Comparison of ENCODE assay signal across 6 cellular contexts in the genomic region with DNA sequence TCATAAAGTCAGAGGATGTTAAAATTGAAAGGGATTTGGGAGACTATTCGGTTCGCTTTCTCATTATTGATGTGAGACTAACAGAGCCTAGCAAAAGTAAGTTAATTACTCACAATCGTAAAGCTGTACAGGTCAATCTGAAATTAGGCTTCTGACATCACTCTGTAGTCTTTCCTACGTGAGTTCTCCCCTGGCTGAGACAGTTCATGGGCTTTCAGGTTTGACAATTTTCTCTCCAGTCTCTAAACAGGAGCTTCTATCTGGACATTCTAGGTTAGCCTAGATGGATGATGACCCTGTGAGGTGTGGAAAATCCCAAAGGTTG.
DNase-seq lines count a peak whose midpoint lies in the region; ATAC-seq, FAIRE-seq and TF ChIP-seq lines count a peak whose summit lies in the region.
"Not testable (repeated sequence)": the region's sequence is repeated elsewhere in the genome, so short reads cannot be mapped to it uniquely, and the experiment has no call there.

No MANE protein-coding gene starts in this region.

- H3K36me3 ChIP-seq in Caco-2 (ENCODE audit: control insufficient read depth, insufficient read depth, low read length); SJSA1; GM12878 (ENCODE audit: control insufficient read depth in 2 of 2, insufficient read depth in 2 of 2, low read length in 1 of 2); esophagus muscularis mucosa: not testable (repeated sequence)

- H3K4me1 ChIP-seq in Caco-2 (peaks cover 10% of the 10 kb centered on the region), SJSA1 (replicated peaks) (peaks cover 37% of the 10 kb centered on the region), GM12878 (ENCODE audit: control insufficient read depth, insufficient read depth, low read length) (peaks cover 12% of the 10 kb centered on the region), esophagus muscularis mucosa (peaks cover 0 to 14% (median 8%) of the 10 kb centered on the region in 4 donors)

- peak; percentile 55 for ATAC-seq in HG02610 (IDR thresholded peaks at IDR 0.05; ENCODE audit: unreplicated experiment)
- peak; percentile 77 for ATAC-seq in GM12878

- peak overlapping the region; percentile 26; the same call in 1 of the 2 replicates for H3K27ac ChIP-seq in SJSA1
- not testable (repeated sequence) for H3K27ac ChIP-seq in GM12878 (ENCODE audit: control insufficient read depth, insufficient read depth)
- peak overlapping the region in 3 of 4 donors; percentile 45 to 69 (median 51) for H3K27ac ChIP-seq in esophagus muscularis mucosa (replicated peaks in 1 of 4)

- H3K4me3 ChIP-seq in Caco-2 (ENCODE audit: low read depth, low read length); SJSA1; GM12878; esophagus muscularis mucosa: not testable (repeated sequence)

- not testable (repeated sequence) for FAIRE-seq in GM12878 (lab: Jason Lieb, UNC)

- H3K9ac ChIP-seq in GM12878 (ENCODE audit: control insufficient read depth, insufficient read depth, low read length): not testable (repeated sequence)

- not testable (repeated sequence) for H3K4me3 Mint-ChIP-seq in Caco-2 (ENCODE audit: unreplicated experiment); endothelial cell (ENCODE audit: unreplicated experiment)

- H3K27ac Mint-ChIP-seq in Caco-2 (ENCODE audit: unreplicated experiment): peak overlapping the region; percentile 72
- H3K27ac Mint-ChIP-seq in endothelial cell (ENCODE audit: unreplicated experiment): peak overlapping the region; percentile 98

- not testable (repeated sequence) for H2AFZ ChIP-seq in GM12878 (ENCODE audit: control insufficient read depth, low read depth, low read length)

- not testable (repeated sequence) for H3K4me2 ChIP-seq in GM12878 (ENCODE audit: control insufficient read depth, insufficient read depth)

- intact Hi-C loops in Caco-2 (cut with micrococcal nuclease; ENCODE audit: unreplicated experiment); GM12878 (cut with micrococcal nuclease; ENCODE audit: unreplicated experiment); esophagus muscularis mucosa (cut with DNase I): not testable (repeated sequence)

- not testable (repeated sequence) for DNase-seq in Caco-2; SJSA1 (ENCODE audit: low read depth in 1 of 2, low spot score in 2 of 2); GM12878 (ENCODE audit: low read depth, low spot score); endothelial cell (ENCODE audit: low spot score); esophagus muscularis mucosa (ENCODE audit: extremely low spot score)

- H3K4me1 Mint-ChIP-seq in Caco-2 (ENCODE audit: low read depth, unreplicated experiment) (peaks cover 13% of the 10 kb centered on the region), endothelial cell (ENCODE audit: unreplicated experiment) (peaks cover 62% of the 10 kb centered on the region)

- not testable (repeated sequence) for H4K20me1 ChIP-seq in GM12878 (ENCODE audit: control insufficient read depth, insufficient read depth)

- CTCF ChIA-PET in Caco-2 (lab: Charles Lee): not testable (repeated sequence)
- CTCF ChIA-PET in GM12878 (lab: Yijun Ruan, JAX): interaction anchor here (1.3 to 2.1 kb wide), 2 partner anchors 14 to 19 kb away, joined by 3 to 4 read pairs; no protein-coding TSS in a partner anchor

- TF ChIP-seq POLR2A in GM12878 (IDR thresholded peaks at IDR 0.05; ENCODE audit: low read depth, low read length); esophagus muscularis mucosa (IDR thresholded peaks at IDR 0.05; ENCODE audit: low read depth): not testable (repeated sequence)

- in situ Hi-C loops in GM12878 (cut with MboI): not testable (repeated sequence)

- H3K9me3 Mint-ChIP-seq in Caco-2 (ENCODE audit: unreplicated experiment); endothelial cell (ENCODE audit: unreplicated experiment): not testable (repeated sequence)

- not testable (repeated sequence) for H3K9me3 ChIP-seq in Caco-2; SJSA1 (replicated peaks); GM12878 (replicated peaks; ENCODE audit: control insufficient read depth, insufficient read depth, low read length); esophagus muscularis mucosa

- RAD21 ChIA-PET in GM12878 (lab: Charles Lee; ENCODE audit: unreplicated experiment): interaction anchor here (0.7 kb wide), 1 partner anchor 45 kb away, joined by 3 read pairs; no protein-coding TSS in a partner anchor

- not testable (repeated sequence) for H3K27me3 Mint-ChIP-seq in Caco-2 (ENCODE audit: insufficient read depth, unreplicated experiment); endothelial cell (ENCODE audit: unreplicated experiment)

- H3K36me3 Mint-ChIP-seq in Caco-2 (ENCODE audit: insufficient read depth, unreplicated experiment); endothelial cell (ENCODE audit: low read depth, unreplicated experiment): not testable (repeated sequence)

- TF ChIP-seq EP300 in GM12878 (IDR thresholded peaks at IDR 0.05; ENCODE audit: borderline replicate concordance in 1 of 2, control insufficient read depth in 1 of 2, low read depth in 2 of 2, low read length in 2 of 2); esophagus muscularis mucosa (IDR thresholded peaks at IDR 0.05): not testable (repeated sequence)

- not testable (repeated sequence) for H3K79me2 ChIP-seq in GM12878 (ENCODE audit: control insufficient read depth, insufficient read depth, low read length)

- not testable (repeated sequence) for TF ChIP-seq CTCF in Caco-2 (IDR thresholded peaks at IDR 0.05; ENCODE audit: insufficient read depth in 1 of 2, low read depth in 1 of 2, low read length in 1 of 2, severe bottlenecking in 1 of 2, unreplicated experiment in 1 of 2); GM12878 (IDR thresholded peaks at IDR 0.05 in 2 of 3, conservative IDR thresholded peaks at IDR 0.05 in 1 of 3; ENCODE audit: control insufficient read depth in 2 of 3, extremely low read depth in 1 of 3, insufficient read depth in 1 of 3, low read depth in 3 of 3, low read length in 3 of 3); endothelial cell (IDR thresholded peaks at IDR 0.05; ENCODE audit: unreplicated experiment); esophagus muscularis mucosa (IDR thresholded peaks at IDR 0.05)

- not testable (repeated sequence) for TF ChIP-seq RAD21 in GM12878 (IDR thresholded peaks at IDR 0.05; ENCODE audit: insufficient read depth, low read depth, low read length)

- not testable (repeated sequence) for BruUV-seq in Caco-2 (replicated peaks; lab: Mats Ljungman, UMichigan); GM12878 (replicated peaks; lab: Mats Ljungman, UMichigan)

- 0% methylated on average over 4 of the region's 4 CpGs for WGBS in GM12878 (ENCODE audit: insufficient coverage, insufficient replicate concordance, low lambda C conversion rate, missing lambda C conversion rate)
- WGBS in esophagus muscularis mucosa: 85% methylated on average over 4 of the region's 4 CpGs

- SMC1A ChIA-PET in GM12878 (lab: Charles Lee; ENCODE audit: uncharacterized antibody, unreplicated experiment): interaction anchor here (0.7 to 1.7 kb wide), 5 partner anchors 10 to 45 kb away, joined by 3 to 7 read pairs (median 4); no protein-coding TSS in a partner anchor

- POLR2A ChIA-PET in Caco-2 (lab: Charles Lee); GM12878 (lab: Charles Lee): not testable (repeated sequence)

- H3K27me3 ChIP-seq in Caco-2 (replicated peaks; ENCODE audit: control insufficient read depth, insufficient read depth, low read length); SJSA1 (replicated peaks); GM12878 (replicated peaks in 1 of 2; ENCODE audit: control insufficient read depth in 2 of 2, insufficient read depth in 2 of 2, low read length in 1 of 2); esophagus muscularis mucosa: not testable (repeated sequence)
